16 cellular contexts compared by ENCODE assay signal in the genomic region with DNA sequence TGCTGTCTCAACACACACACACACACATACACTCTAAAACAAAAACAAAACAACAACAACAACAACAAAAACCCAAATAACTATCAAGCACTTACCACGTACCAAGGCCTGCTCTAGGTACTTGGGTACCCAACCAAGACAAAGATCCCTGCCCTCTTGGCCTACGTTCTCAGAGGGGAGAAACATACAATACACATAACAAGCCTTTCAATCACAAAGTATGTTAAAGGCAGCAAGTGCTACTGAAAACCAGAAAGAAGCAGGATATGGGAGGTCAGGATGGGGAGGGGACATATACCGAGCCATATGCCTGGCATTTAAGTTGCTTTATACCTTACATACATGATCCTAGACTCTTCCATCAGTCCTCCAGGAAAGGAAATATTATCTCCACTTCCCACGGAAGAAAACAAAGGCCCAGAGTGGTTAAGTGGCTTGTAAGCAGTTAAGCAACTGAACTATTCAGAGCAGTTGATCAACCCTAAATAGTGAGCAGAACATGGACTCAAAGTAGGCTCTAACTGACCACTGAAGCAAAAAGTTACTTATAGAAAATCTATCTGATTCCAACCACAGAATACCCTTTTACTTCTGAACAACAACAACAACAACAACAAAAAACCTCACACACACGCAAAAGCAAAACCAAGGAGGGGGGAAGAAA. TPM values are rescaled to one million over a fixed set of nuclear protein-coding genes. Genes with fewer than 3 reads are reported as not detected.
DNase-seq lines count a peak whose midpoint lies in the region; ATAC-seq and TF ChIP-seq lines count a peak whose summit lies in the region.
"Had no signal": no experiment of that assay in that cellular context is flagged by ENCODE, and none has a peak within 500 bp of the region (broad histone marks: within the 10 kb centered on the region; RNA-seq: fewer than 3 reads in every experiment).

No MANE protein-coding gene starts in this region.

- peak overlapping the region; percentile 71 for H3K27ac Mint-ChIP-seq in chondrocyte (ENCODE audit: unreplicated experiment)
- H3K27ac Mint-ChIP-seq: CD8-positive, alpha-beta T cell had no signal

- no peak overlapping the region for H4K5ac ChIP-seq in IMR-90 (ENCODE audit: low read depth, low read length)

- no TSS peak for BruUV-seq in IMR-90 (replicated peaks; lab: Mats Ljungman, UMichigan)

- H2BK5ac ChIP-seq in IMR-90 (ENCODE audit: low read depth, low read length, poor library complexity, severe bottlenecking) (no peak overlapping the region), mesenchymal stem cell (ENCODE audit: low read depth, low read length, poor library complexity, severe bottlenecking) (no peak overlapping the region)

- H3K23ac ChIP-seq in IMR-90 (ENCODE audit: low read depth, low read length) (peak overlapping the region; percentile 24; the same call in 1 of the 2 replicates), mesenchymal stem cell (ENCODE audit: low read length in 2 of 2) (no peak overlapping the region)

- no peak for TF ChIP-seq CTCF in IMR-90 (conservative IDR thresholded peaks at IDR 0.05; ENCODE audit: low read depth, low read length)
- TF ChIP-seq CTCF in chondrocyte (IDR thresholded peaks at IDR 0.05), result no peak

- H3K14ac ChIP-seq in IMR-90 (replicated peaks; ENCODE audit: low read depth, low read length), result no peak overlapping the region; the same call in 1 of the 2 replicates
- no peak overlapping the region for H3K14ac ChIP-seq in mesenchymal stem cell (ENCODE audit: low read length in 2 of 2)

- H2BK15ac ChIP-seq in IMR-90 (ENCODE audit: low read depth, low read length) (peak overlapping the region; percentile 25; the same call in 1 of the 3 replicates), mesenchymal stem cell (ENCODE audit: low read depth, poor library complexity, severe bottlenecking) (no peak overlapping the region)

- DNase-seq in IMR-90 (no peak), chondrocyte (ENCODE audit: low spot score) (no peak), mesenchymal stem cell (no peak), superior temporal gyrus (ENCODE audit: extremely low spot score) (no peak), NCI-H2029 (lab: John Stamatoyannopoulos, UW) (no peak), NCI-H345 treated with DMSO at 0.1 percent for 48 hours (lab: John Stamatoyannopoulos, UW; ENCODE audit: unreplicated experiment) (no peak)
- DNase-seq: BE2C; CD8-positive, alpha-beta T cell; DMS79 treated with DMSO at 0.1 percent for 48 hours; KBM-7; NCI-H1048; NCI-H345; NCI-H526 treated with DMSO at 0.1 percent for 48 hours; SIG-M5 had no signal

- no CpG with 5 or more reads among the region's 5 CpGs for whole genome bisulfite sequencing in IMR-90 (ENCODE audit: extremely low coverage in 2 of 2, insufficient read length in 1 of 2), 2 experiments
- 94% methylated on average over 4 of the region's 5 CpGs for WGBS in mesenchymal stem cell

- H3K18ac ChIP-seq in IMR-90 (ENCODE audit: low read depth, low read length) (peak overlapping the region; percentile 20; the same call in 1 of the 2 replicates), mesenchymal stem cell (ENCODE audit: low read depth in 1 of 2, low read length in 2 of 2) (no peak overlapping the region)

- intact Hi-C loops in IMR-90 (cut with micrococcal nuclease), result no loop called here

- H4K20me1 ChIP-seq in IMR-90 (ENCODE audit: insufficient read depth, low read length), result peaks cover 44% of the 10 kb centered on the region

- H3K9me1 ChIP-seq in IMR-90 (ENCODE audit: insufficient read depth, low read length), result peaks cover 28% of the 10 kb centered on the region

- H3K36me3 ChIP-seq in IMR-90 (ENCODE audit: control insufficient read depth, insufficient read depth, low read length) (no peaks in the 10 kb centered on the region; the same call in 1 of the 2 replicates), mesenchymal stem cell (ENCODE audit: control insufficient read depth in 1 of 2, insufficient read depth in 2 of 2, low read depth in 1 of 2, low read length in 2 of 2) (peaks cover 0 to 9% of the 10 kb centered on the region in 2 experiments), subcutaneous abdominal adipose tissue (ENCODE audit: control insufficient read depth in 5 of 5, insufficient read depth in 5 of 5, low read length in 5 of 5) (no peaks in the 10 kb centered on the region)
- H3K36me3 ChIP-seq: BE2C had no signal

- H3K4me1 ChIP-seq in IMR-90 (ENCODE audit: control insufficient read depth, insufficient read depth, low read length) (peaks cover 14% of the 10 kb centered on the region), mesenchymal stem cell (ENCODE audit: control insufficient read depth, insufficient read depth, low read depth, low read length) (peaks cover 15% of the 10 kb centered on the region), subcutaneous abdominal adipose tissue (ENCODE audit: control insufficient read depth in 5 of 5, insufficient read depth in 5 of 5, low read length in 5 of 5) (peaks cover 5 to 28% (median 15%) of the 10 kb centered on the region in 5 donors)

- H3K9me3 Mint-ChIP-seq in chondrocyte (ENCODE audit: low read depth), result no peaks in the 10 kb centered on the region
- H3K9me3 Mint-ChIP-seq: CD8-positive, alpha-beta T cell had no signal

- peaks cover 57% of the 10 kb centered on the region for H3K4me1 Mint-ChIP-seq in chondrocyte (ENCODE audit: low read depth)

- no peak for TF ChIP-seq POLR2A in IMR-90 (IDR thresholded peaks at IDR 0.05; ENCODE audit: low read depth, low read length)

- H3K4me2 ChIP-seq in IMR-90 (ENCODE audit: low read depth, low read length) (no peak overlapping the region), mesenchymal stem cell (ENCODE audit: low read length, poor library complexity, severe bottlenecking) (no peak overlapping the region)

- no peak overlapping the region for H4K91ac ChIP-seq in IMR-90 (ENCODE audit: insufficient read depth, low read depth, low read length)
- peak overlapping the region; percentile 16 for H4K91ac ChIP-seq in mesenchymal stem cell (ENCODE audit: low read length)

- in situ Hi-C loops in IMR-90 (cut with MboI; ENCODE audit: low sequenced_read_pairs), result loop anchor here (25.0 kb wide), 1 partner anchor 167 kb away; no protein-coding TSS in a partner anchor

- H3K36me3 Mint-ChIP-seq in chondrocyte (ENCODE audit: low read depth), result peaks cover 3% of the 10 kb centered on the region
- H3K36me3 Mint-ChIP-seq: CD8-positive, alpha-beta T cell had no signal

- dilution Hi-C loops in IMR-90 (cut with HindIII; ENCODE audit: low sequenced_read_pairs, unreplicated experiment), result no loop called here

- no peak overlapping the region for H2BK12ac ChIP-seq in mesenchymal stem cell (ENCODE audit: low read length in 2 of 2)

- H3K27me3 ChIP-seq in IMR-90 (ENCODE audit: control insufficient read depth, insufficient read depth, low read length) (no peaks in the 10 kb centered on the region), mesenchymal stem cell (ENCODE audit: control insufficient read depth in 1 of 2, insufficient read depth in 1 of 2, low read length in 2 of 2) (no peaks in the 10 kb centered on the region), subcutaneous abdominal adipose tissue (ENCODE audit: control insufficient read depth in 5 of 5, insufficient read depth in 4 of 5, low read length in 5 of 5) (no peaks in the 10 kb centered on the region)
- H3K27me3 ChIP-seq: BE2C had no signal

- peak overlapping the region; percentile 5; the same call in 1 of the 2 replicates for H2AK5ac ChIP-seq in IMR-90 (ENCODE audit: low read depth, low read length)
- H2AK5ac ChIP-seq in mesenchymal stem cell (ENCODE audit: low read length, severe bottlenecking), result no peak overlapping the region

- H3K27ac ChIP-seq in IMR-90 (ENCODE audit: insufficient read depth, low read length) (no peak overlapping the region), mesenchymal stem cell (ENCODE audit: low read length, poor library complexity, severe bottlenecking) (peak overlapping the region; percentile 57), subcutaneous abdominal adipose tissue (ENCODE audit: low read depth, low read length) (peak overlapping the region; percentile 27)

- H2AK9ac ChIP-seq in IMR-90 (replicated peaks; ENCODE audit: low read depth, low read length, poor library complexity), result no peak overlapping the region

- CTCF ChIA-PET in IMR-90 (lab: Yijun Ruan, JAX), result interaction anchor here (0.6 kb wide), 1 partner anchor 103 kb away, joined by 3 read pairs; no protein-coding TSS in a partner anchor

- H2AFZ ChIP-seq in IMR-90 (replicated peaks; ENCODE audit: low read length, poor library complexity) (no peak overlapping the region), mesenchymal stem cell (ENCODE audit: low read depth, low read length) (no peak overlapping the region)

- ATAC-seq in IMR-90 (ENCODE audit: low read depth), result no peak
- ATAC-seq: CD8-positive, alpha-beta T cell; HCT116 had no signal

- no peak overlapping the region for H3K4me3 Mint-ChIP-seq in chondrocyte (ENCODE audit: unreplicated experiment)
- H3K4me3 Mint-ChIP-seq: CD8-positive, alpha-beta T cell had no signal

- TF ChIP-seq RAD21 in IMR-90 (IDR thresholded peaks at IDR 0.05; ENCODE audit: low read length), result no peak

- H2BK20ac ChIP-seq in IMR-90 (ENCODE audit: low read depth, low read length), result no peak overlapping the region

- no peak overlapping the region for H3K56ac ChIP-seq in IMR-90 (ENCODE audit: extremely low read depth, insufficient read depth, low read length)

- H3K4me3 ChIP-seq in IMR-90 (ENCODE audit: insufficient read depth, low read depth, low read length) (no peak overlapping the region), mesenchymal stem cell (ENCODE audit: insufficient read depth in 1 of 2, low read depth in 1 of 2, low read length in 2 of 2) (no peak overlapping the region), subcutaneous abdominal adipose tissue (ENCODE audit: low read depth in 1 of 5, low read length in 5 of 5) (no peak overlapping the region)

- H3K27me3 Mint-ChIP-seq in chondrocyte (ENCODE audit: low read depth), result no peaks in the 10 kb centered on the region

- H3K79me1 ChIP-seq in IMR-90 (ENCODE audit: low read depth in 1 of 2, low read length in 2 of 2) (peaks cover 39 to 59% of the 10 kb centered on the region in 2 experiments), mesenchymal stem cell (replicated peaks; ENCODE audit: low read length, poor library complexity, severe bottlenecking) (no peaks in the 10 kb centered on the region)

- H3K9me3 ChIP-seq in IMR-90 (ENCODE audit: control insufficient read depth, insufficient read depth, low read length) (no peaks in the 10 kb centered on the region), mesenchymal stem cell (ENCODE audit: control insufficient read depth, low read length) (no peaks in the 10 kb centered on the region), subcutaneous abdominal adipose tissue (ENCODE audit: control insufficient read depth in 5 of 5, low read length in 5 of 5) (no peaks in the 10 kb centered on the region)
- H3K9me3 ChIP-seq: BE2C had no signal

- POLR2A ChIA-PET in IMR-90 (lab: Charles Lee; ENCODE audit: unreplicated experiment), result no interaction called here

- H4K8ac ChIP-seq in IMR-90 (ENCODE audit: low read depth in 2 of 2, low read length in 2 of 2) (peak overlapping the region in 1 of 2 experiments; percentile 68; a peak in 2 of 4 replicates), mesenchymal stem cell (ENCODE audit: low read length) (no peak overlapping the region)

- H2BK120ac ChIP-seq in IMR-90 (ENCODE audit: low read depth, low read length) (no peak overlapping the region), mesenchymal stem cell (ENCODE audit: low read depth, low read length) (no peak overlapping the region)

- H3K9ac ChIP-seq in IMR-90 (ENCODE audit: low read depth, low read length) (no peak overlapping the region), mesenchymal stem cell (ENCODE audit: low read length) (no peak overlapping the region), subcutaneous abdominal adipose tissue (ENCODE audit: low read length in 5 of 5) (no peak overlapping the region)

- H3K4ac ChIP-seq in IMR-90 (ENCODE audit: low read depth, low read length) (no peak overlapping the region), mesenchymal stem cell (ENCODE audit: low read depth in 1 of 2, low read length in 2 of 2) (no peak overlapping the region)

RNA-seq across cellular contexts. Expression of a gene that starts 21.2 kb away (rescaled TPM):
- 14.2 and 16.7 TPM in 2 replicates for total RNA-seq in IMR-90 (2012; rRNA removed)
- polyA plus RNA-seq in IMR-90 (2012; rRNA removed), result 4.1 TPM in 2 replicates
- 2.0 and 2.4 TPM in 2 replicates for polyA plus RNA-seq in IMR-90 (2012; cell fraction: cytosol; rRNA removed)
- 12.8 and 23.0 TPM in 2 replicates for polyA plus RNA-seq in IMR-90 (2012; cell fraction: nucleus; rRNA removed; ENCODE audit: low replicate concordance)
- total RNA-seq in chondrocyte, result 48.2 to 103 TPM (median 60.5 TPM) in 3 replicates
- polyA plus RNA-seq in mesenchymal stem cell (2013, experiment 1 of 2), result 17.0 TPM
- 16.9 TPM for polyA plus RNA-seq in mesenchymal stem cell (2013, experiment 2 of 2)
- total RNA-seq: CD8-positive, alpha-beta T cell had no signal
